Comparison of ENCODE assay signal across 1 cellular context in the genomic region with DNA sequence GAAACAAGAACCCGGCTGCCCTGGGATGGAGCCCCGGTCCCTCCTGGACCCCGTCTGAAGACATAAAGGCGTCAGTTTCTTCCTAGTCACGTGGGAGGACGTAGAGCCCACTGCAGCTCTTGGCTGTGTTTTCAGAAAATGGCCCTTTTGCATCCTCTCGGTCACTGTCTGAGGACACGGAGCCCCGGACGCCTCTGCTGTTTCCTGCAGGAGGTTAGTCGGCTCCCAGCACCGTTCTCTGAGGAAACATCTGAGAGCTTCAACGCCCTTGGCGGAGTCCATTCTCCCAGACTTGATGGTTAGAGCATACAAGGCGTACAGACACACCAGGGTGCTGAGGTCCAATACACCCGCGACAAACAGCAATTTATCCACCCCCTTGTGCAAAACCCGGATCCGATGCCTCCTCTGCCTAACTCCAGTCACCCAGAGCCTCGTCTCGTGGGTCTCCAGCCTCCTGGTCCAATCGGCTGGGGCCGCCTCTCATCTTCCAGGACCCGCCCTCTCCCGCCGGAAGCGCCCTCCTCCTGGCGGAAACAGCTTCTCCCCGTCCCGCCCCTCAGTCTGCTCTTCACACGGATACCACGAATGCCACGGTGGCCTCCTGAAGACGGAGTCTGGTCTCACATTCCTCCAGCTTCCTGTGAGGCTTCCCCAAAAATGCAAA.
TF ChIP-seq lines count a peak whose summit lies in the region.

No MANE protein-coding gene starts in this region.

TF ChIP-seq in GM23338, 12 proteins besides CTCF, POLR2A, EP300 and RAD21 (continued from another document):
- no peak for TF ChIP-seq ZNF114 (CRISPR knock-in tag; IDR thresholded peaks at IDR 0.05)
- no peak for TF ChIP-seq POLR2AphosphoS5 (IDR thresholded peaks at IDR 0.05; ENCODE audit: low read depth)
